In genomic region chr4:37453004-37453360, GRCh38 we compare ENCODE assay signal across 9 cellular contexts.
A peak's percentile ranks its signal among the peaks of the same experiment; 100 is the strongest.
DNase-seq lines count a peak whose midpoint lies in the region; ATAC-seq lines count a peak whose summit lies in the region.
"Had no signal": no experiment of that assay in that cellular context is flagged by ENCODE, and none has a peak within 500 bp of the region (broad histone marks: within the 10 kb centered on the region; RNA-seq: fewer than 3 reads in every experiment).

No MANE protein-coding gene starts in this region.

- ATAC-seq in HG02798 (IDR thresholded peaks at IDR 0.05; ENCODE audit: poor library complexity, unreplicated experiment) = peak; percentile 53

- H3K27ac ChIP-seq in cingulate gyrus (ENCODE audit: low read depth, low read length) = peak overlapping the region; percentile 43
- H3K27ac ChIP-seq in layer of hippocampus (ENCODE audit: low read depth, low read length) = peak overlapping the region; percentile 46
- H3K27ac ChIP-seq: BLaER1 treated with 17β-estradiol and CSF1 and Interleukin-3, amounts not matched to agents 10 nM and 100 nM had no signal

- DNase-seq in SIG-M5 treated with dmso at 0.1 percent for 504 hours (lab: John Stamatoyannopoulos, UW; ENCODE audit: unreplicated experiment) (peak; percentile 72), SIG-M5 (lab: John Stamatoyannopoulos, UW) (no peak), NCI-H146 treated with DMSO at 0.1 percent for 48 hours (lab: John Stamatoyannopoulos, UW; ENCODE audit: unreplicated experiment) (peak; percentile 35), T follicular helper cell (ENCODE audit: low read depth) (peak; percentile 6)
- DNase-seq in stimulated activated CD4-positive, alpha-beta T cell treated with anti-CD3 and anti-CD28 coated beads, Interleukin-4, amount 100 ng/mL, for 1 hour = peak; percentile 11

- no peaks in the 10 kb centered on the region for H3K27me3 ChIP-seq in layer of hippocampus (ENCODE audit: control insufficient read depth, insufficient read depth, low read length)
- H3K27me3 ChIP-seq: BLaER1 treated with 17β-estradiol and CSF1 and Interleukin-3, amounts not matched to agents 10 nM and 100 nM had no signal
